Comparison of ENCODE assay signal across 9 cellular contexts in the genomic region with DNA sequence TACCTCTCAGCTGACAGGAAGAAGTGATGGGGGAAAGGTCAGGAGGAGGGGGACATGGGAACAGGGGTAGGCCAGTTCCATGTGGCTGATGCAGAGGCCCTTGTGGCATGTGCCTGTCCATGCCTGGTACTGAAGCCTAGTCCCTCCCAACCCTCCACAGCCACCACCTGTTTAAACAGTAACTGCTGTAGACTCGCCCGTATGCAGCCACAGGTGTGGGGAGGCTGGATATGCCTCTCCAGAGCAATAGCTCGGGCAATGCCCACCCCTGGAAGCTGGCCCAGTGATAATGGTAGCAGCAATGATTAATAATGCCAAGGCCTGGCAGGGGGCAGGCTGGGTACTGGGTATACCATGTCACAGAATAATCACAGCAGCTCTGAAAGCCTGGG. TPM values are rescaled to one million over a fixed set of nuclear protein-coding genes. Genes with fewer than 3 reads are reported as not detected.
DNase-seq lines count a peak whose midpoint lies in the region; ATAC-seq, FAIRE-seq and TF ChIP-seq lines count a peak whose summit lies in the region.
"Had no signal": no experiment of that assay in that cellular context is flagged by ENCODE, and none has a peak within 500 bp of the region (broad histone marks: within the 10 kb centered on the region; RNA-seq: fewer than 3 reads in every experiment).

No MANE protein-coding gene starts in this region.

- peak overlapping the region; percentile 94 to 97 for H3K27ac ChIP-seq in kidney (ENCODE audit: low read depth in 2 of 2, low read length in 2 of 2)
- peak overlapping the region; percentile 28 to 91 (median 89) for H3K27ac ChIP-seq in thyroid gland

- 65 to 77% methylated on average over 2 to 3 of the region's 3 CpGs for WGBS in thyroid gland, 2 donors

- peaks cover 35% of the 10 kb centered on the region for H3K4me1 Mint-ChIP-seq in activated CD4-positive, alpha-beta T cell treated with anti-CD3 and anti-CD28 coated beads, Interleukin-2, amount 10 ng/mL, durations not matched to agents 7 days and 5 days

- no peaks in the 10 kb centered on the region for H3K36me3 Mint-ChIP-seq in activated CD4-positive, alpha-beta T cell treated with anti-CD3 and anti-CD28 coated beads, Interleukin-2, amount 10 ng/mL, durations not matched to agents 7 days and 5 days (ENCODE audit: low read depth)

- POLR2A ChIA-PET in activated CD4-positive, alpha-beta T cell treated with anti-CD3 and anti-CD28 coated beads, Interleukin-2, amount 10 ng/mL, durations not matched to agents 7 days and 5 days (lab: Charles Lee): no interaction called here

- no peak for TF ChIP-seq CTCF in WI38 (IDR thresholded peaks at IDR 0.05; ENCODE audit: low read depth, low read length)
- TF ChIP-seq CTCF in kidney (IDR thresholded peaks at IDR 0.05; ENCODE audit: borderline replicate concordance, extremely low read depth, insufficient read depth): no peak
- TF ChIP-seq CTCF in thyroid gland (IDR thresholded peaks at IDR 0.05): no peak

- H3K9me3 ChIP-seq in kidney (ENCODE audit: control insufficient read depth in 1 of 2, low read length in 2 of 2) (no peaks in the 10 kb centered on the region), thyroid gland (no peaks in the 10 kb centered on the region)

- peak overlapping the region; percentile 58 to 84 for H3K9ac ChIP-seq in kidney (ENCODE audit: low read length in 2 of 2)

- CTCF ChIA-PET in activated CD4-positive, alpha-beta T cell treated with anti-CD3 and anti-CD28 coated beads, Interleukin-2, amount 10 ng/mL, durations not matched to agents 7 days and 5 days (lab: Charles Lee): interaction anchor here (0.8 to 1.9 kb wide), 7 partner anchors 11 to 328 kb away, joined by 3 to 6 read pairs (median 3); a partner anchor contains a TSS

- FAIRE-seq in kidney (lab: Jason Lieb, UNC): no peak

- peak overlapping the region; percentile 86 for H3K4me3 Mint-ChIP-seq in activated CD4-positive, alpha-beta T cell treated with anti-CD3 and anti-CD28 coated beads, Interleukin-2, amount 10 ng/mL, durations not matched to agents 7 days and 5 days

- H3K4me1 ChIP-seq in kidney (ENCODE audit: control insufficient read depth in 1 of 2, insufficient read depth in 1 of 2, low read depth in 1 of 2, low read length in 2 of 2): peaks cover 31 to 53% of the 10 kb centered on the region in 2 donors
- peaks cover 24 to 43% of the 10 kb centered on the region in 2 donors for H3K4me1 ChIP-seq in thyroid gland

- H3K27ac Mint-ChIP-seq in activated CD4-positive, alpha-beta T cell treated with anti-CD3 and anti-CD28 coated beads, Interleukin-2, amount 10 ng/mL, durations not matched to agents 7 days and 5 days: no peak overlapping the region

- no peak for DNase-seq in activated CD4-positive, alpha-beta T cell treated with anti-CD3 and anti-CD28 coated beads, Interleukin-2, amount 10 ng/mL, durations not matched to agents 7 days and 5 days
- no peak for DNase-seq in activated CD4-positive, alpha-beta T cell treated with anti-CD3 and anti-CD28 coated beads, Interleukin-2, amount 50 U/mL, for 1 hour
- DNase-seq in kidney (peak; percentile 80), thyroid gland (no peak)

- intact Hi-C loops in kidney (cut with DNase I): no loop called here
- intact Hi-C loops in thyroid gland (cut with DNase I): no loop called here

- H3K9me3 Mint-ChIP-seq in activated CD4-positive, alpha-beta T cell treated with anti-CD3 and anti-CD28 coated beads, Interleukin-2, amount 10 ng/mL, durations not matched to agents 7 days and 5 days: no peaks in the 10 kb centered on the region

- H3K36me3 ChIP-seq in kidney (ENCODE audit: control insufficient read depth in 1 of 2, insufficient read depth in 2 of 2, low read length in 2 of 2) (peaks cover 5 to 21% of the 10 kb centered on the region in 2 donors), thyroid gland (peaks cover 3 to 5% of the 10 kb centered on the region in 2 donors)

- no peaks in the 10 kb centered on the region for H3K27me3 Mint-ChIP-seq in activated CD4-positive, alpha-beta T cell treated with anti-CD3 and anti-CD28 coated beads, Interleukin-2, amount 10 ng/mL, durations not matched to agents 7 days and 5 days

- no peak for TF ChIP-seq POLR2A in thyroid gland (IDR thresholded peaks at IDR 0.05)

- H3K27me3 ChIP-seq in thyroid gland: no peaks in the 10 kb centered on the region

- ATAC-seq in HG03039 (IDR thresholded peaks at IDR 0.05; ENCODE audit: unreplicated experiment) (no peak), GM18870 (IDR thresholded peaks at IDR 0.05; ENCODE audit: unreplicated experiment) (no peak), HG02642 (IDR thresholded peaks at IDR 0.05; ENCODE audit: poor library complexity, unreplicated experiment) (no peak)

- H3K4me3 ChIP-seq in WI38 (ENCODE audit: low read depth, low read length) (peak overlapping the region; percentile 91), kidney (ENCODE audit: low read length in 2 of 2) (peak overlapping the region; percentile 84 to 88), thyroid gland (replicated peaks in 1 of 3) (peak overlapping the region in 1 of 3 donors; percentile 62)

RNA-seq across cellular contexts. Expression of a gene that starts 2.3 kb away (rescaled TPM):
- total RNA-seq in activated CD4-positive, alpha-beta T cell treated with anti-CD3 and anti-CD28 coated beads, Interleukin-2, amount 10 ng/mL, durations not matched to agents 7 days and 5 days: 10 to 100 TPM; 46.1 to 51.6 TPM
- 67.7 TPM for total RNA-seq in kidney
- 64.4 TPM for polyA plus RNA-seq in kidney (ENCODE audit: insufficient read depth, low read depth, low replicate concordance)
- total RNA-seq in thyroid gland: 10 to 100 TPM; 46.2 to 60.3 (median 54.2) TPM

RNA-seq across cellular contexts. Expression of a gene that starts 24.0 kb away (rescaled TPM):
- total RNA-seq in activated CD4-positive, alpha-beta T cell treated with anti-CD3 and anti-CD28 coated beads, Interleukin-2, amount 10 ng/mL, durations not matched to agents 7 days and 5 days: 1 to 10 TPM; 2.1 to 2.2 TPM
- total RNA-seq in kidney (154 TPM), thyroid gland (100 to 1,000 TPM; 208 to 501 (median 314) TPM)
- polyA plus RNA-seq in kidney (ENCODE audit: insufficient read depth, low read depth, low replicate concordance): 291 TPM

RNA-seq across cellular contexts. Expression of a gene that starts 39.4 kb away (rescaled TPM):
- not detected for total RNA-seq in activated CD4-positive, alpha-beta T cell treated with anti-CD3 and anti-CD28 coated beads, Interleukin-2, amount 10 ng/mL, durations not matched to agents 7 days and 5 days
- 6.2 TPM for total RNA-seq in kidney
- 44.7 TPM for polyA plus RNA-seq in kidney (ENCODE audit: insufficient read depth, low read depth, low replicate concordance)
- 100 to 1,000 TPM; 180 to 665 (median 442) TPM for total RNA-seq in thyroid gland
- total RNA-seq: T-helper 1 cell treated with Interleukin-12 subunit alpha and Interleukin-12 subunit beta and Interleukin-4 antibody, amounts not matched to agents 30 ng/mL and 1 ng/mL, for 36 hours had no signal

RNA-seq across cellular contexts. Expression of a gene that starts 56.9 kb away (rescaled TPM):
- total RNA-seq in activated CD4-positive, alpha-beta T cell treated with anti-CD3 and anti-CD28 coated beads, Interleukin-2, amount 10 ng/mL, durations not matched to agents 7 days and 5 days: not detected
- total RNA-seq in kidney: not detected
- polyA plus RNA-seq in kidney (ENCODE audit: insufficient read depth, low read depth, low replicate concordance): 1.2 TPM
- total RNA-seq in thyroid gland: 1 to 10 TPM in 1 of 4 donors, under 1 TPM in 2, not detected in 1; 0.22 to 1.9 (median 0.83) TPM
- total RNA-seq: T-helper 1 cell treated with Interleukin-12 subunit alpha and Interleukin-12 subunit beta and Interleukin-4 antibody, amounts not matched to agents 30 ng/mL and 1 ng/mL, for 36 hours had no signal

Comparison
In these comparisons a context has a peak if more than half of its experiments do, and no peak if none do; other contexts are left out.
1. RNA of a gene that starts 24.0 kb away (total RNA-seq): 208 to 501 TPM in thyroid gland and 154 TPM in kidney (single experiment); 2.1 to 2.2 TPM in activated CD4-positive, alpha-beta T cell treated with anti-CD3 and anti-CD28 coated beads, Interleukin-2, amount 10 ng/mL, durations not matched to agents 7 days and 5 days; every median in the first group is over 10 times any median in the second.
2. RNA of a gene that starts 39.4 kb away (total RNA-seq): 180 to 665 TPM in thyroid gland; 6.2 TPM in kidney (single experiment) and not detected in activated CD4-positive, alpha-beta T cell treated with anti-CD3 and anti-CD28 coated beads, Interleukin-2, amount 10 ng/mL, durations not matched to agents 7 days and 5 days; every median in the first group is over 10 times any median in the second.